In the genomic region with DNA sequence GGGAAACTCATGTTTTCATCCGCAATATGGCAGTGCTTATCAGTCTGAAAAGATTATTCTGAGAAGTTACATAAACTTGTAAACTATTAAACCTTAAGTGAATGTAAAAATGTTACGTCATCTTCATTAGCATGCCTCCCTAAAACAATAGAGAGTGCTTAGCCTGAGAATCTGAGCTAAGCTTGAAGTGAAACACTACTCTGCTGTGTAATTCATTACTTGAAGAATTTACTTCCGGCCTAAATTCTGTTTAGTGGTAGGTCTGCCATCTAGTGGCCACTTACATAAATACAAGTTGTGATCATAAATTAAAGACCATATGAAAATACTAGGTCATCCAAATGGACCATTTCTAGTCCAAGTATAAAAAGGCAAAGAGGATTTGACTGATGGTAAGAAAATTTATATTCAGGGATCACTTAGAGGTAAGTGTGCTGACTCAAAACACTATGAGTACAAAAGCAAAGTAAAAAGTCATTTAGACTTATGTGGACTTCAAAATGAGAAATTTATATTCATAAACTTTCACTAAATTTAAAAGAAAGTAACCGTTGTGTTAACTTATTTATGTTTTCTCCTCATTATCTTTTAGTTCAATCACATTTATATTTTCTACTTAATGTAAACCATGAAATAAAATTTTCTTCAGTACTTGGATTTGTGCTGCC, we compare ENCODE assay signal across 8 cellular contexts.
A peak's percentile ranks its signal among the peaks of the same experiment; 100 is the strongest.
DNase-seq lines count a peak whose midpoint lies in the region; ATAC-seq and TF ChIP-seq lines count a peak whose summit lies in the region.

No MANE protein-coding gene starts in this region.

- H3K36me3 Mint-ChIP-seq in brain, result no peaks in the 10 kb centered on the region
- H3K36me3 Mint-ChIP-seq in stimulated activated naive B cell treated with anti-CD40 and anti-IgM and Interleukin-4, amounts not matched to agents 10 μg/mL and 1 μg/mL and 100 μg/mL, for 72 hours, result no peaks in the 10 kb centered on the region

- H3K9me3 Mint-ChIP-seq in brain, result peaks cover 0 to 10% (median 0%) of the 10 kb centered on the region in 5 experiments
- no peaks in the 10 kb centered on the region for H3K9me3 Mint-ChIP-seq in stimulated activated naive B cell treated with anti-CD40 and anti-IgM and Interleukin-4, amounts not matched to agents 10 μg/mL and 1 μg/mL and 100 μg/mL, for 72 hours

- no peaks in the 10 kb centered on the region for H3K27me3 Mint-ChIP-seq in brain
- H3K27me3 Mint-ChIP-seq in stimulated activated naive B cell treated with anti-CD40 and anti-IgM and Interleukin-4, amounts not matched to agents 10 μg/mL and 1 μg/mL and 100 μg/mL, for 72 hours, result no peaks in the 10 kb centered on the region

- peak overlapping the region in 2 of 5 experiments; percentile 15 to 71 for H3K27ac Mint-ChIP-seq in brain
- H3K27ac Mint-ChIP-seq in stimulated activated naive B cell treated with anti-CD40 and anti-IgM and Interleukin-4, amounts not matched to agents 10 μg/mL and 1 μg/mL and 100 μg/mL, for 72 hours, result no peak overlapping the region

- ATAC-seq in GM19351 (IDR thresholded peaks at IDR 0.05; ENCODE audit: unreplicated experiment) (peak; percentile 96), HG03175 (IDR thresholded peaks at IDR 0.05; ENCODE audit: unreplicated experiment) (peak; percentile 91)
- peak; percentile 63 to 82 for ATAC-seq in stimulated activated naive B cell treated with anti-CD40 and anti-IgM and Interleukin-4, amounts not matched to agents 10 μg/mL and 1 μg/mL and 100 μg/mL, for 72 hours (replicated peaks)

- TF ChIP-seq CTCF in brain (conservative IDR thresholded peaks at IDR 0.05), result peak; percentile 78 to 84

- H3K4me1 Mint-ChIP-seq in brain, result peaks cover 12% of the 10 kb centered on the region
- no peaks in the 10 kb centered on the region for H3K4me1 Mint-ChIP-seq in stimulated activated naive B cell treated with anti-CD40 and anti-IgM and Interleukin-4, amounts not matched to agents 10 μg/mL and 1 μg/mL and 100 μg/mL, for 72 hours

- peak; percentile 63 for DNase-seq in EH (ENCODE audit: low read depth)
- peak; percentile 10 for DNase-seq in NCI-H446 treated with DMSO at 0.1 percent for 48 hours (lab: John Stamatoyannopoulos, UW)
- peak; percentile 66 for DNase-seq in iPS-NIHi11 (ENCODE audit: low spot score)
- DNase-seq in stimulated activated naive B cell treated with anti-CD40 and anti-IgM and Interleukin-4, amounts not matched to agents 10 μg/mL and 1 μg/mL and 100 μg/mL, for 72 hours, result peak; percentile 1
- DNase-seq in NCI-H1048 (lab: John Stamatoyannopoulos, UW), result no peak

- H3K4me3 Mint-ChIP-seq in brain, result no peak overlapping the region
- no peak overlapping the region for H3K4me3 Mint-ChIP-seq in stimulated activated naive B cell treated with anti-CD40 and anti-IgM and Interleukin-4, amounts not matched to agents 10 μg/mL and 1 μg/mL and 100 μg/mL, for 72 hours
